In genomic region chr11:69674886-69675714, GRCh38 we compare ENCODE assay signal across 8 cellular contexts. TPM values are rescaled to one million over a fixed set of nuclear protein-coding genes. Genes with fewer than 3 reads are reported as not detected.
DNase-seq lines count a peak whose midpoint lies in the region; ATAC-seq, FAIRE-seq and TF ChIP-seq lines count a peak whose summit lies in the region.

Gene LTO1 (minus strand): TSS chr11:69675353. CDS start chr11:69675239, 114 bp downstream.

- peaks cover 2% of the 10 kb centered on the region for H4K20me1 ChIP-seq in keratinocyte (ENCODE audit: control insufficient read depth, extremely low read depth, insufficient read depth, low read length)

- peaks cover 6% of the 10 kb centered on the region for H3K4me1 ChIP-seq in keratinocyte (ENCODE audit: control insufficient read depth, extremely low read depth, insufficient read depth, low read length)

- peaks cover 25% of the 10 kb centered on the region for H3K79me2 ChIP-seq in keratinocyte (ENCODE audit: control insufficient read depth, insufficient read depth, low read length)

- no peak for TF ChIP-seq CTCF in AG09309 (IDR thresholded peaks at IDR 0.05; ENCODE audit: control insufficient read depth, insufficient read depth, low read depth, low read length, missing control alignments)
- no peak for TF ChIP-seq CTCF in keratinocyte (optimal IDR thresholded peaks at IDR 0.05 in 1 of 3, IDR thresholded peaks at IDR 0.05 in 1 of 3, conservative IDR thresholded peaks at IDR 0.05 in 1 of 3; ENCODE audit: extremely low read depth in 1 of 3, insufficient read depth in 2 of 3, low read length in 3 of 3)

- DNase-seq in AG09309 (ENCODE audit: low read depth) (peak; percentile 66), NCI-H510A (lab: John Stamatoyannopoulos, UW) (peak; percentile 81), cerebellar nuclear complex (lab: John Stamatoyannopoulos, UW) (peak; percentile 22 to 80), keratinocyte (ENCODE audit: low read depth, low spot score) (peak; percentile 72)
- DNase-seq in activated CD4-positive, alpha-beta T cell treated with anti-CD3 and anti-CD28 coated beads for 1 hour = peak; percentile 93
- DNase-seq in stimulated activated CD4-positive, alpha-beta T cell treated with anti-CD3 and anti-CD28 coated beads, Interleukin-12 subunit alpha, Interleukin-12 subunit beta, amount 100 ng/mL, for 48 hours (ENCODE audit: low read depth in 2 of 3, low spot score in 1 of 3) = peak; percentile 87 to 94 (median 89)

- H3K27ac ChIP-seq in keratinocyte (ENCODE audit: control insufficient read depth, insufficient read depth, low read length) = peak within 1 kb of the TSS; percentile 88

- H3K9ac ChIP-seq in keratinocyte (ENCODE audit: control insufficient read depth, extremely low read depth, insufficient read depth, low read length) = peak within 1 kb of the TSS; percentile 91

- peak; percentile 23 for FAIRE-seq in keratinocyte (lab: Jason Lieb, UNC)

- dilution Hi-C loops in keratinocyte (cut with MboI; ENCODE audit: extremely low pct_ligation_motif_present, low sequenced_read_pairs) = no loop called here

- peak within 1 kb of the TSS; percentile 97 for H3K4me2 ChIP-seq in keratinocyte (ENCODE audit: control insufficient read depth, extremely low read depth, insufficient read depth, low read depth, low read length)

- H3K9me3 ChIP-seq in keratinocyte (ENCODE audit: control insufficient read depth, low read depth, low read length) = no peaks in the 10 kb centered on the region

- H3K4me3 ChIP-seq in AG09309 (ENCODE audit: control insufficient read depth, low read depth, low read length) (peak within 1 kb of the TSS; percentile 80), keratinocyte (ENCODE audit: control insufficient read depth in 2 of 3, extremely low read depth in 1 of 3, insufficient read depth in 2 of 3, low read depth in 1 of 3, low read length in 3 of 3) (peak within 1 kb of the TSS; percentile 80 to 98 (median 84))

- no peaks in the 10 kb centered on the region for H3K27me3 ChIP-seq in keratinocyte (ENCODE audit: control insufficient read depth, extremely low read depth, insufficient read depth, low read length)

- peak within 1 kb of the TSS; percentile 87 for H2AFZ ChIP-seq in keratinocyte (ENCODE audit: control insufficient read depth, low read length)

- peak; percentile 83 for ATAC-seq in GM19025 (IDR thresholded peaks at IDR 0.05; ENCODE audit: low read depth, unreplicated experiment)
- ATAC-seq in HG03342 (IDR thresholded peaks at IDR 0.05; ENCODE audit: unreplicated experiment) = peak; percentile 81

- H3K9me1 ChIP-seq in keratinocyte (ENCODE audit: control insufficient read depth, extremely low read depth, insufficient read depth, low read length) = no peaks in the 10 kb centered on the region

- peaks cover 9 to 13% of the 10 kb centered on the region in 2 experiments for H3K36me3 ChIP-seq in keratinocyte (ENCODE audit: control insufficient read depth in 2 of 2, extremely low read depth in 1 of 2, insufficient read depth in 2 of 2, low read length in 2 of 2)

RNA-seq across cellular contexts. Expression of gene LTO1, which starts in this region (rescaled TPM):
- polyA plus RNA-seq in keratinocyte = 19.8 to 24.3 TPM (median 22.9 TPM) in 3 replicates
- polyA plus RNA-seq in keratinocyte (2011; ENCODE audit: low read depth) = 18.0 TPM
- 14.2 and 16.1 TPM in 2 replicates for polyA plus RNA-seq in keratinocyte (2011; cell fraction: cytosol; rRNA removed)
- 49.3 and 58.7 TPM in 2 replicates for polyA plus RNA-seq in keratinocyte (2011; cell fraction: nucleus; rRNA removed)
- polyA plus RNA-seq in keratinocyte (2012; ENCODE audit: low replicate concordance) = 14.2 and 15.2 TPM in 2 replicates
- 8.4 to 11.2 TPM (median 10.8 TPM) in 3 replicates for polyA minus RNA-seq in keratinocyte
- polyA minus RNA-seq in keratinocyte (2011; cell fraction: cytosol; rRNA and poly(A)+ RNA removed) = 5.6 TPM
- polyA minus RNA-seq in keratinocyte (2011; cell fraction: nucleus; rRNA and poly(A)+ RNA removed) = 15.1 and 16.9 TPM in 2 replicates

Comparison
In these comparisons a context has a peak if more than half of its experiments do, and no peak if none do; other contexts are left out.
1. Peak in every context shown above with its lines: DNase-seq, ATAC-seq, H3K4me3 ChIP-seq and H3K27ac ChIP-seq.